ENCODE assay signal across 11 cellular contexts in genomic region chr5:134512661-134512999, GRCh38. TPM values are rescaled to one million over a fixed set of nuclear protein-coding genes. Genes with fewer than 3 reads are reported as not detected.
A peak's percentile ranks its signal among the peaks of the same experiment; 100 is the strongest.
DNase-seq lines count a peak whose midpoint lies in the region; ATAC-seq and TF ChIP-seq lines count a peak whose summit lies in the region.
"Had no signal": no experiment of that assay in that cellular context is flagged by ENCODE, and none has a peak within 500 bp of the region (broad histone marks: within the 10 kb centered on the region; RNA-seq: fewer than 3 reads in every experiment).

No MANE protein-coding gene starts in this region.

- H3K27me3 ChIP-seq in heart left ventricle: no peaks in the 10 kb centered on the region
- no peaks in the 10 kb centered on the region for H3K27me3 ChIP-seq in breast epithelium
- H3K27me3 ChIP-seq in mucosa of rectum (ENCODE audit: control insufficient read depth in 2 of 2, insufficient read depth in 2 of 2, low read length in 2 of 2): no peaks in the 10 kb centered on the region
- H3K27me3 ChIP-seq in vagina: no peaks in the 10 kb centered on the region
- no peaks in the 10 kb centered on the region for H3K27me3 ChIP-seq in ascending aorta

- no peak for TF ChIP-seq CTCF in heart left ventricle (IDR thresholded peaks at IDR 0.05)
- TF ChIP-seq CTCF in breast epithelium (IDR thresholded peaks at IDR 0.05): no peak
- no peak for TF ChIP-seq CTCF in vagina (IDR thresholded peaks at IDR 0.05)
- TF ChIP-seq CTCF in GM13977 (IDR thresholded peaks at IDR 0.05; ENCODE audit: extremely low read depth, insufficient read depth, missing control alignments): no peak
- TF ChIP-seq CTCF in ascending aorta (IDR thresholded peaks at IDR 0.05): no peak

- intact Hi-C loops in heart left ventricle (cut with DNase I) (loop anchor here in 1 of 10 donors (5.0 kb wide), 1 partner anchor 45 kb away; no protein-coding TSS in a partner anchor), Right ventricle myocardium inferior (cut with DNase I) (no loop called here), breast epithelium (cut with DNase I; ENCODE audit: low total_unique reads) (no loop called here), vagina (cut with DNase I) (loop anchor here (5.0 kb wide), 1 partner anchor 45 kb away; no protein-coding TSS in a partner anchor), ascending aorta (cut with DNase I) (no loop called here)

- in situ Hi-C loops in GM13977 (cut with MboI; ENCODE audit: low pct_unique_long_range_greater_than_20kb, low sequenced_read_pairs, unreplicated experiment): no loop called here

- ATAC-seq in heart left ventricle: peak in 1 of 4 donors; percentile 2
- ATAC-seq in Right ventricle myocardium inferior: no peak
- no peak for ATAC-seq in SK-N-SH treated with all-trans-retinoic acid at 6 μM for 48 hours

- 84 to 90% (median 85%) methylated on average over 5 of the region's 5 CpGs for WGBS in heart left ventricle, 4 donors

- no peak for DNase-seq in heart left ventricle
- DNase-seq in Right ventricle myocardium inferior (ENCODE audit: missing footprints): no peak
- no peak for DNase-seq in breast epithelium (ENCODE audit: low spot score in 2 of 2)
- DNase-seq in vagina (ENCODE audit: extremely low spot score in 2 of 2): no peak
- DNase-seq in GM13977 (ENCODE audit: low spot score): no peak
- no peak for DNase-seq in ascending aorta (ENCODE audit: low spot score in 2 of 2)
- DNase-seq: activated CD4-positive, CD25-positive, alpha-beta regulatory T cell treated with anti-CD3 and anti-CD28 coated beads, Interleukin-2, amount 50 U/mL, for 72 hours; NCI-H146 had no signal

- H3K4me3 ChIP-seq in heart left ventricle (no peak overlapping the region), breast epithelium (no peak overlapping the region), mucosa of rectum (ENCODE audit: low read length in 2 of 2) (no peak overlapping the region), vagina (no peak overlapping the region), ascending aorta (no peak overlapping the region)
- H3K4me3 ChIP-seq: skin epidermis had no signal

- H3K9me3 ChIP-seq in heart left ventricle (no peaks in the 10 kb centered on the region), breast epithelium (no peaks in the 10 kb centered on the region), mucosa of rectum (ENCODE audit: control insufficient read depth in 2 of 2, low read length in 2 of 2) (no peaks in the 10 kb centered on the region), vagina (no peaks in the 10 kb centered on the region), ascending aorta (no peaks in the 10 kb centered on the region)

- H3K4me1 ChIP-seq in heart left ventricle (peaks cover 0 to 18% (median 13%) of the 10 kb centered on the region in 12 donors), breast epithelium (peaks cover 0 to 16% of the 10 kb centered on the region in 2 donors), mucosa of rectum (ENCODE audit: control insufficient read depth in 2 of 2, insufficient read depth in 2 of 2, low read length in 2 of 2) (peaks cover 27 to 28% of the 10 kb centered on the region in 2 donors), vagina (peaks cover 18% of the 10 kb centered on the region), ascending aorta (peaks cover 0 to 7% of the 10 kb centered on the region in 2 donors)

- H3K36me3 ChIP-seq in heart left ventricle: no peaks in the 10 kb centered on the region
- no peaks in the 10 kb centered on the region for H3K36me3 ChIP-seq in breast epithelium
- peaks cover 6 to 11% of the 10 kb centered on the region in 2 donors for H3K36me3 ChIP-seq in mucosa of rectum (ENCODE audit: control insufficient read depth in 2 of 2, insufficient read depth in 2 of 2, low read length in 2 of 2)
- H3K36me3 ChIP-seq in vagina: no peaks in the 10 kb centered on the region
- H3K36me3 ChIP-seq in ascending aorta: no peaks in the 10 kb centered on the region

- peak overlapping the region in 1 of 2 donors; percentile 36 for H3K9ac ChIP-seq in mucosa of rectum (ENCODE audit: low read depth in 1 of 2, low read length in 2 of 2)

- TF ChIP-seq POLR2A in heart left ventricle (IDR thresholded peaks at IDR 0.05) (no peak), breast epithelium (IDR thresholded peaks at IDR 0.05) (no peak), vagina (IDR thresholded peaks at IDR 0.05) (no peak)

- H3K27ac ChIP-seq in heart left ventricle (peak overlapping the region in 11 of 12 donors; percentile 7 to 74 (median 61)), breast epithelium (peak overlapping the region; percentile 86 to 91), mucosa of rectum (ENCODE audit: low read depth in 2 of 2, low read length in 2 of 2) (peak overlapping the region; percentile 48 to 71), vagina (peak overlapping the region; percentile 33), ascending aorta (no peak overlapping the region)

TF ChIP-seq in SK-N-SH treated with all-trans-retinoic acid at 6 μM for 48 hours, 23 proteins besides CTCF, POLR2A, EP300 and RAD21 (continues in another document):
- TF ChIP-seq ZC3H10 (CRISPR knock-in tag; IDR thresholded peaks at IDR 0.05) (no peak), POU6F1 (CRISPR knock-in tag; IDR thresholded peaks at IDR 0.05; ENCODE audit: borderline replicate concordance, low read depth) (no peak), GLIS3 (CRISPR knock-in tag; IDR thresholded peaks at IDR 0.05) (no peak), TSHZ2 (CRISPR knock-in tag; IDR thresholded peaks at IDR 0.05) (no peak), BACH2 (CRISPR knock-in tag; IDR thresholded peaks at IDR 0.05; ENCODE audit: borderline replicate concordance) (no peak), TOX (CRISPR knock-in tag; IDR thresholded peaks at IDR 0.05; ENCODE audit: borderline replicate concordance) (no peak), PPARA (CRISPR knock-in tag; IDR thresholded peaks at IDR 0.05; ENCODE audit: borderline replicate concordance) (no peak), CREB5 (CRISPR knock-in tag; IDR thresholded peaks at IDR 0.05; ENCODE audit: low read depth) (no peak), ESRRG (CRISPR knock-in tag; IDR thresholded peaks at IDR 0.05) (no peak), CSDC2 (CRISPR knock-in tag; IDR thresholded peaks at IDR 0.05) (no peak), ARNTL (CRISPR knock-in tag; IDR thresholded peaks at IDR 0.05; ENCODE audit: borderline replicate concordance, low read depth) (no peak), ISL1 (CRISPR knock-in tag; IDR thresholded peaks at IDR 0.05) (no peak), RARB (CRISPR knock-in tag; IDR thresholded peaks at IDR 0.05) (no peak), TCF4 (CRISPR knock-in tag; IDR thresholded peaks at IDR 0.05; ENCODE audit: borderline replicate concordance) (no peak)

RNA-seq across cellular contexts. Expression of gene JADE2, which starts 12.8 kb away (rescaled TPM):
- total RNA-seq in heart left ventricle (10 to 100 TPM; 22.8 to 54.8 (median 33.9) TPM), Right ventricle myocardium inferior (24.6 TPM), breast epithelium (10 to 100 TPM; 39.0 to 66.0 (median 61.4) TPM), vagina (35.4 TPM), ascending aorta (70.9 TPM)
- polyA plus RNA-seq in heart left ventricle: 10 to 100 TPM in 1 of 2 donors, 1 to 10 TPM in 1; 8.3 to 17.1 TPM

Comparison
In these comparisons a context has a peak if more than half of its experiments do, and no peak if none do; other contexts are left out.
1. H3K27ac ChIP-seq: peak in heart left ventricle (11 of 12), breast epithelium (2 of 2), mucosa of rectum (2 of 2) and vagina (single experiment); none in ascending aorta (0 of 2).